Comparison of ENCODE assay signal across 15 cellular contexts in the genomic region with DNA sequence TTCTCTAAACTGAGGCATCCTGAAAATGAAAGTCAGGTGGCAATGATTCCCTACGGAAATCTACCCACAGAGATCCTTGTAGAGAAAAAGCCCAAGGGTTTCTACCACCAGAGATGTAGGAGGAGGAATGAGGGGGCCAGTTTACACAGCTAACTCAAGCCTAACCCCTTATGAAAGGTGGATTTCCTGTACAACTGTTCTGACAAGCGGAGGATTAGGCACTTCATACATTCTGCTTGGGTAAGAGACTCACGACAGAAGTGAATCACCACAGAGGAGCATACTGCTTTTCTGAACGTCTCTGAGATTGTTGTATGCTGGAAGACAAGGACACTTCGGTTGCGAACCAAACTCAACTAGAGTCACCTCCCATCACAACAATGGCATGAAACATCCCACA.
DNase-seq lines count a peak whose midpoint lies in the region; ATAC-seq lines count a peak whose summit lies in the region.
"Had no signal": no experiment of that assay in that cellular context is flagged by ENCODE, and none has a peak within 500 bp of the region (broad histone marks: within the 10 kb centered on the region; RNA-seq: fewer than 3 reads in every experiment).

No MANE protein-coding gene starts in this region.

- H3K27ac Mint-ChIP-seq in activated naive CD4-positive, alpha-beta T cell treated with anti-CD3 and anti-CD28 coated beads, Interleukin-2, amount 50 U/mL, for 72 hours: no peak overlapping the region
- no peak overlapping the region for H3K27ac Mint-ChIP-seq in activated naive CD4-positive, alpha-beta T cell treated with anti-CD3 and anti-CD28 coated beads, Interleukin-2, amount 10 ng/mL, durations not matched to agents 7 days and 5 days
- H3K27ac Mint-ChIP-seq in activated T-helper 17 cell treated with anti-CD3 and anti-CD28 coated beads, Interleukin-2, amount 50 U/mL, for 72 hours: no peak overlapping the region

- H2BK5ac ChIP-seq in mesenchymal stem cell (ENCODE audit: low read depth, low read length, poor library complexity, severe bottlenecking): no peak overlapping the region

- H3K36me3 ChIP-seq in mesenchymal stem cell (ENCODE audit: control insufficient read depth in 1 of 2, insufficient read depth in 2 of 2, low read depth in 1 of 2, low read length in 2 of 2): peaks cover 4 to 11% of the 10 kb centered on the region in 2 experiments
- peaks cover 27% of the 10 kb centered on the region for H3K36me3 ChIP-seq in thymus (ENCODE audit: control insufficient read depth, insufficient read depth)

- no peaks in the 10 kb centered on the region for H3K9me3 ChIP-seq in mesenchymal stem cell (ENCODE audit: control insufficient read depth, low read length)
- no peaks in the 10 kb centered on the region for H3K9me3 ChIP-seq in thymus (ENCODE audit: control insufficient read depth)

- H3K4ac ChIP-seq in mesenchymal stem cell (ENCODE audit: low read depth in 1 of 2, low read length in 2 of 2): peak overlapping the region; percentile 37 to 40

- peak overlapping the region; percentile 23 for H4K8ac ChIP-seq in mesenchymal stem cell (ENCODE audit: low read length)

- no peak overlapping the region for H3K23ac ChIP-seq in mesenchymal stem cell (ENCODE audit: low read length in 2 of 2)

- WGBS in mesenchymal stem cell: 62% methylated on average over 6 of the region's 6 CpGs
- WGBS in thymus: 78% methylated on average over 6 of the region's 6 CpGs

- no peak overlapping the region for H3K27ac ChIP-seq in mesenchymal stem cell (ENCODE audit: low read length, poor library complexity, severe bottlenecking)
- peak overlapping the region; percentile 31 for H3K27ac ChIP-seq in thymus (ENCODE audit: low read depth)

- peak overlapping the region; percentile 49 for H2BK120ac ChIP-seq in mesenchymal stem cell (ENCODE audit: low read depth, low read length)

- peak overlapping the region; percentile 73 for H4K91ac ChIP-seq in mesenchymal stem cell (ENCODE audit: low read length)

- peak overlapping the region; percentile 54 for H3K9ac ChIP-seq in mesenchymal stem cell (ENCODE audit: low read length)

- no peaks in the 10 kb centered on the region for H3K9me3 Mint-ChIP-seq in activated naive CD4-positive, alpha-beta T cell treated with anti-CD3 and anti-CD28 coated beads, Interleukin-2, amount 50 U/mL, for 72 hours
- no peaks in the 10 kb centered on the region for H3K9me3 Mint-ChIP-seq in activated naive CD4-positive, alpha-beta T cell treated with anti-CD3 and anti-CD28 coated beads, Interleukin-2, amount 10 ng/mL, durations not matched to agents 7 days and 5 days
- no peaks in the 10 kb centered on the region for H3K9me3 Mint-ChIP-seq in activated T-helper 17 cell treated with anti-CD3 and anti-CD28 coated beads, Interleukin-2, amount 50 U/mL, for 72 hours
- H3K9me3 Mint-ChIP-seq: neural crest cell had no signal

- H3K4me3 Mint-ChIP-seq in activated naive CD4-positive, alpha-beta T cell treated with anti-CD3 and anti-CD28 coated beads, Interleukin-2, amount 10 ng/mL, durations not matched to agents 7 days and 5 days: no peak overlapping the region
- no peak overlapping the region for H3K4me3 Mint-ChIP-seq in activated T-helper 17 cell treated with anti-CD3 and anti-CD28 coated beads, Interleukin-2, amount 50 U/mL, for 72 hours
- H3K4me3 Mint-ChIP-seq: neural crest cell had no signal

- no peak overlapping the region for H2BK15ac ChIP-seq in mesenchymal stem cell (ENCODE audit: low read depth, poor library complexity, severe bottlenecking)

- no peak for DNase-seq in activated naive CD4-positive, alpha-beta T cell treated with anti-CD3 and anti-CD28 coated beads, Interleukin-2, amount 50 U/mL, for 72 hours (ENCODE audit: low spot score in 2 of 2)
- no peak for DNase-seq in activated naive CD4-positive, alpha-beta T cell treated with anti-CD3 and anti-CD28 coated beads, Interleukin-2, amount 10 ng/mL, durations not matched to agents 7 days and 5 days
- peak; percentile 79 for DNase-seq in mesenchymal stem cell
- DNase-seq in epidermal melanocyte (ENCODE audit: insufficient read length, low spot score): no peak
- DNase-seq in DMS 273 treated with DMSO at 0.1 percent for 48 hours (lab: John Stamatoyannopoulos, UW): no peak
- DNase-seq in stimulated activated CD4-positive, alpha-beta T cell treated with anti-CD3 and anti-CD28 coated beads, Interleukin-2, amount 100 ng/mL, for 24 hours: no peak
- DNase-seq: activated CD4-positive, alpha-beta T cell treated with anti-CD3 and anti-CD28 coated beads, Interleukin-2, amount 50 U/mL, for 48 hours; amniotic stem cell; glutamatergic neuron; NCI-H1105; NCI-H510A; stimulated activated CD4-positive, alpha-beta T cell treated with anti-CD3 and anti-CD28 coated beads, Interleukin-12 subunit alpha, Interleukin-12 subunit beta, amount 100 ng/mL, for 4 hours had no signal

- H3K27me3 Mint-ChIP-seq in activated naive CD4-positive, alpha-beta T cell treated with anti-CD3 and anti-CD28 coated beads, Interleukin-2, amount 10 ng/mL, durations not matched to agents 7 days and 5 days: no peaks in the 10 kb centered on the region
- H3K27me3 Mint-ChIP-seq in activated T-helper 17 cell treated with anti-CD3 and anti-CD28 coated beads, Interleukin-2, amount 50 U/mL, for 72 hours: no peaks in the 10 kb centered on the region

- H2AK5ac ChIP-seq in mesenchymal stem cell (ENCODE audit: low read length, severe bottlenecking): no peak overlapping the region

- CTCF ChIA-PET in activated naive CD4-positive, alpha-beta T cell treated with anti-CD3 and anti-CD28 coated beads, Interleukin-2, amount 10 ng/mL, durations not matched to agents 7 days and 5 days (lab: Charles Lee): interaction anchor here (0.9 to 1.8 kb wide), 8 partner anchors 9 to 174 kb away, joined by 4 to 15 read pairs (median 5); no protein-coding TSS in a partner anchor

- H3K4me3 ChIP-seq in mesenchymal stem cell (ENCODE audit: insufficient read depth in 1 of 2, low read depth in 1 of 2, low read length in 2 of 2) (no peak overlapping the region), thymus (ENCODE audit: low read length) (no peak overlapping the region)

- H3K79me1 ChIP-seq in mesenchymal stem cell (replicated peaks; ENCODE audit: low read length, poor library complexity, severe bottlenecking): peaks cover 25% of the 10 kb centered on the region

- no peak overlapping the region for H2AFZ ChIP-seq in mesenchymal stem cell (ENCODE audit: low read depth, low read length)

- H3K14ac ChIP-seq in mesenchymal stem cell (ENCODE audit: low read length in 2 of 2): no peak overlapping the region

- H3K27me3 ChIP-seq in mesenchymal stem cell (ENCODE audit: control insufficient read depth in 1 of 2, insufficient read depth in 1 of 2, low read length in 2 of 2) (no peaks in the 10 kb centered on the region), thymus (ENCODE audit: control insufficient read depth, insufficient read depth) (no peaks in the 10 kb centered on the region)

- ATAC-seq in activated naive CD4-positive, alpha-beta T cell treated with anti-CD3 and anti-CD28 coated beads, Interleukin-2, amount 50 U/mL, for 72 hours: peak; percentile 58 to 69
- ATAC-seq in activated T-helper 17 cell treated with anti-CD3 and anti-CD28 coated beads, Interleukin-2, amount 50 U/mL, for 72 hours (replicated peaks): peak; percentile 54

- peaks cover 17% of the 10 kb centered on the region for H3K4me1 ChIP-seq in mesenchymal stem cell (ENCODE audit: control insufficient read depth, insufficient read depth, low read depth, low read length)
- H3K4me1 ChIP-seq in thymus (ENCODE audit: control insufficient read depth, insufficient read depth, low read length): no peaks in the 10 kb centered on the region

- H3K4me2 ChIP-seq in mesenchymal stem cell (ENCODE audit: low read length, poor library complexity, severe bottlenecking): no peak overlapping the region

- H3K36me3 Mint-ChIP-seq in activated naive CD4-positive, alpha-beta T cell treated with anti-CD3 and anti-CD28 coated beads, Interleukin-2, amount 50 U/mL, for 72 hours: peaks cover 0 to 4% of the 10 kb centered on the region in 2 donors
- peaks cover 47% of the 10 kb centered on the region for H3K36me3 Mint-ChIP-seq in activated naive CD4-positive, alpha-beta T cell treated with anti-CD3 and anti-CD28 coated beads, Interleukin-2, amount 10 ng/mL, durations not matched to agents 7 days and 5 days
- peaks cover 64% of the 10 kb centered on the region for H3K36me3 Mint-ChIP-seq in activated T-helper 17 cell treated with anti-CD3 and anti-CD28 coated beads, Interleukin-2, amount 50 U/mL, for 72 hours (ENCODE audit: low read depth)

- H2BK12ac ChIP-seq in mesenchymal stem cell (ENCODE audit: low read length in 2 of 2): peak overlapping the region; percentile 49 to 51

- peak overlapping the region; percentile 55 to 56 for H3K18ac ChIP-seq in mesenchymal stem cell (ENCODE audit: low read depth in 1 of 2, low read length in 2 of 2)

- H3K4me1 Mint-ChIP-seq in activated naive CD4-positive, alpha-beta T cell treated with anti-CD3 and anti-CD28 coated beads, Interleukin-2, amount 10 ng/mL, durations not matched to agents 7 days and 5 days: peaks cover 42% of the 10 kb centered on the region
- peaks cover 5% of the 10 kb centered on the region for H3K4me1 Mint-ChIP-seq in activated T-helper 17 cell treated with anti-CD3 and anti-CD28 coated beads, Interleukin-2, amount 50 U/mL, for 72 hours
- H3K4me1 Mint-ChIP-seq: neural crest cell had no signal
